Comparison of ENCODE assay signal across 10 cellular contexts in the genomic region with DNA sequence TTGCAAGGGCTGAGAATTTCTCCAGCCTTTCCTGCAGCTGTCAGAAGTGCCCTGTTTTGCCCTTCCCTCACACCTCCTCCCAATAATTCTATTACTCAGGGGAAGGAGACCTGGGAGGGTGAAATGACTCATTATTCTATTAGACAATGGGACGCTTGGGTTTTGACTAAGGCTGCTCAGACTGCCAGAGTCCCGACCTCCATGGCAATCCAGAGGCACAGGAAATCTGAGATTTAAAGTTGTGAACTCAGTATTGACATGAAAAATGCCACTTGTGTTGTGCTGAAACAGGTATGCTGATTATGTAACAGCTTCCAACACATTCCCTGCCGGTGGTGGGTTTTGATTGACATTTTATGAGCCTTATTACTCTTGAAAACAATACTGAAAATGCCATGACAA.
DNase-seq lines count a peak whose midpoint lies in the region; ATAC-seq, FAIRE-seq and TF ChIP-seq lines count a peak whose summit lies in the region.
"Had no signal": no experiment of that assay in that cellular context is flagged by ENCODE, and none has a peak within 500 bp of the region (broad histone marks: within the 10 kb centered on the region; RNA-seq: fewer than 3 reads in every experiment).

No MANE protein-coding gene starts in this region.

- DNase-seq in GM23248 (peak; percentile 87), RCC 7860 (ENCODE audit: low spot score) (peak; percentile 49), foreskin fibroblast (peak; percentile 58 to 77), prostate gland (ENCODE audit: low spot score) (peak; percentile 31), mesenchymal stem cell (no peak), NCI-H524 treated with DMSO at 0.1 percent for 48 hours (lab: John Stamatoyannopoulos, UW) (no peak), tibial artery (no peak)
- DNase-seq: amygdala, NCI-H2029 treated with DMSO at 0.1 percent for 48 hours had no signal

- no peak for ATAC-seq in HG02623 (IDR thresholded peaks at IDR 0.05; ENCODE audit: unreplicated experiment)

- H2BK15ac ChIP-seq in mesenchymal stem cell (ENCODE audit: low read depth, poor library complexity, severe bottlenecking) = no peak overlapping the region

- TF ChIP-seq POLR2A in prostate gland (IDR thresholded peaks at IDR 0.05) = no peak

- H3K9me2 ChIP-seq in GM23248 (ENCODE audit: insufficient read depth) = no peaks in the 10 kb centered on the region

- no peaks in the 10 kb centered on the region for H3K79me2 ChIP-seq in GM23248 (ENCODE audit: insufficient read depth)

- no peak overlapping the region for H2BK5ac ChIP-seq in mesenchymal stem cell (ENCODE audit: low read depth, low read length, poor library complexity, severe bottlenecking)

- peak overlapping the region; percentile 70 for H2AFZ ChIP-seq in GM23248
- H2AFZ ChIP-seq in mesenchymal stem cell (ENCODE audit: low read depth, low read length) = no peak overlapping the region

- no peak overlapping the region for H3K14ac ChIP-seq in mesenchymal stem cell (ENCODE audit: low read length in 2 of 2)

- peak overlapping the region; percentile 67 for H3K4me2 ChIP-seq in GM23248 (ENCODE audit: unreplicated experiment)
- no peak overlapping the region for H3K4me2 ChIP-seq in mesenchymal stem cell (ENCODE audit: low read length, poor library complexity, severe bottlenecking)

- H3K9me3 ChIP-seq in GM23248 (ENCODE audit: low read depth) (no peaks in the 10 kb centered on the region), prostate gland (no peaks in the 10 kb centered on the region), mesenchymal stem cell (ENCODE audit: control insufficient read depth, low read length) (no peaks in the 10 kb centered on the region), tibial artery (no peaks in the 10 kb centered on the region)

- H3K18ac ChIP-seq in mesenchymal stem cell (ENCODE audit: low read depth in 1 of 2, low read length in 2 of 2) = no peak overlapping the region

- no peaks in the 10 kb centered on the region for H3K79me1 ChIP-seq in mesenchymal stem cell (replicated peaks; ENCODE audit: low read length, poor library complexity, severe bottlenecking)

- H3K23ac ChIP-seq in mesenchymal stem cell (ENCODE audit: low read length in 2 of 2) = no peak overlapping the region

- no peak overlapping the region for H2BK120ac ChIP-seq in mesenchymal stem cell (ENCODE audit: low read depth, low read length)

- 0 out of 2 replicates have a peak, but pooled peaks cover 9% of the 10 kb centered on the region for H3F3A ChIP-seq in GM23248 (ENCODE audit: insufficient read depth)

- H3K4ac ChIP-seq in mesenchymal stem cell (ENCODE audit: low read depth in 1 of 2, low read length in 2 of 2) = no peak overlapping the region

- H3K27ac ChIP-seq in GM23248 (peak overlapping the region; percentile 65), prostate gland (no peak overlapping the region), mesenchymal stem cell (ENCODE audit: low read length, poor library complexity, severe bottlenecking) (no peak overlapping the region), tibial artery (no peak overlapping the region)

- no peaks in the 10 kb centered on the region for H3K27me3 ChIP-seq in GM23248 (replicated peaks; ENCODE audit: insufficient read depth)
- H3K27me3 ChIP-seq in prostate gland (replicated peaks; ENCODE audit: insufficient read depth) = no peaks in the 10 kb centered on the region
- H3K27me3 ChIP-seq in mesenchymal stem cell (ENCODE audit: control insufficient read depth in 1 of 2, insufficient read depth in 1 of 2, low read length in 2 of 2) = no peaks in the 10 kb centered on the region
- no peaks in the 10 kb centered on the region for H3K27me3 ChIP-seq in tibial artery

- no peak overlapping the region for H4K91ac ChIP-seq in mesenchymal stem cell (ENCODE audit: low read length)

- peaks cover 15% of the 10 kb centered on the region for H3K4me1 ChIP-seq in GM23248 (ENCODE audit: insufficient read depth)
- H3K4me1 ChIP-seq in prostate gland (replicated peaks) = no peaks in the 10 kb centered on the region
- H3K4me1 ChIP-seq in mesenchymal stem cell (ENCODE audit: control insufficient read depth, insufficient read depth, low read depth, low read length) = no peaks in the 10 kb centered on the region
- no peaks in the 10 kb centered on the region for H3K4me1 ChIP-seq in tibial artery

- no peak overlapping the region for H2BK12ac ChIP-seq in mesenchymal stem cell (ENCODE audit: low read length in 2 of 2)

- WGBS in GM23248 (ENCODE audit: low coverage in 1 of 2, low lambda C conversion rate in 2 of 2, missing lambda C conversion rate in 2 of 2), 2 experiments = 0 to 1% methylated on average over 3 of the region's 3 CpGs
- WGBS in prostate gland = 23% methylated on average over 3 of the region's 3 CpGs
- WGBS in mesenchymal stem cell = 28% methylated on average over 3 of the region's 3 CpGs

- no peaks in the 10 kb centered on the region for H4K20me1 ChIP-seq in GM23248 (ENCODE audit: insufficient read depth)

- H3K4me3 ChIP-seq in GM23248 = peak overlapping the region; percentile 22; the same call in 1 of the 2 replicates
- no peak overlapping the region for H3K4me3 ChIP-seq in foreskin fibroblast (ENCODE audit: low read depth in 1 of 2, low read length in 2 of 2)
- H3K4me3 ChIP-seq in prostate gland = no peak overlapping the region
- H3K4me3 ChIP-seq in mesenchymal stem cell (ENCODE audit: insufficient read depth in 1 of 2, low read depth in 1 of 2, low read length in 2 of 2) = no peak overlapping the region
- H3K4me3 ChIP-seq in tibial artery = no peak overlapping the region

- peak overlapping the region; percentile 47 for H3K9ac ChIP-seq in GM23248
- no peak overlapping the region for H3K9ac ChIP-seq in mesenchymal stem cell (ENCODE audit: low read length)

- no peak overlapping the region for H2AK5ac ChIP-seq in mesenchymal stem cell (ENCODE audit: low read length, severe bottlenecking)

- H4K8ac ChIP-seq in mesenchymal stem cell (ENCODE audit: low read length) = no peak overlapping the region

- intact Hi-C loops in prostate gland (cut with DNase I) (no loop called here), tibial artery (cut with DNase I; ENCODE audit: low total_unique reads) (no loop called here)

- TF ChIP-seq CTCF in foreskin fibroblast (IDR thresholded peaks at IDR 0.05; ENCODE audit: low read depth, low read length) (no peak), prostate gland (IDR thresholded peaks at IDR 0.05) (no peak), tibial artery (IDR thresholded peaks at IDR 0.05) (no peak)

- in situ Hi-C loops in GM23248 (cut with MboI) = no loop called here

- H3K36me3 ChIP-seq in GM23248 (ENCODE audit: low read depth) = no peaks in the 10 kb centered on the region
- H3K36me3 ChIP-seq in prostate gland = no peaks in the 10 kb centered on the region
- no peaks in the 10 kb centered on the region for H3K36me3 ChIP-seq in mesenchymal stem cell (ENCODE audit: control insufficient read depth in 1 of 2, insufficient read depth in 2 of 2, low read depth in 1 of 2, low read length in 2 of 2)
- no peaks in the 10 kb centered on the region for H3K36me3 ChIP-seq in tibial artery

- FAIRE-seq in RCC 7860 (lab: Jason Lieb, UNC) = no peak

Comparison
In these comparisons a context has a peak if more than half of its experiments do, and no peak if none do; other contexts are left out.
1. DNase-seq: peak in GM23248 (single experiment), RCC 7860 (single experiment), foreskin fibroblast (2 of 2) and prostate gland (single experiment); none in mesenchymal stem cell (single experiment), NCI-H524 treated with DMSO at 0.1 percent for 48 hours (single experiment) and tibial artery (0 of 2).